In the genomic region with DNA sequence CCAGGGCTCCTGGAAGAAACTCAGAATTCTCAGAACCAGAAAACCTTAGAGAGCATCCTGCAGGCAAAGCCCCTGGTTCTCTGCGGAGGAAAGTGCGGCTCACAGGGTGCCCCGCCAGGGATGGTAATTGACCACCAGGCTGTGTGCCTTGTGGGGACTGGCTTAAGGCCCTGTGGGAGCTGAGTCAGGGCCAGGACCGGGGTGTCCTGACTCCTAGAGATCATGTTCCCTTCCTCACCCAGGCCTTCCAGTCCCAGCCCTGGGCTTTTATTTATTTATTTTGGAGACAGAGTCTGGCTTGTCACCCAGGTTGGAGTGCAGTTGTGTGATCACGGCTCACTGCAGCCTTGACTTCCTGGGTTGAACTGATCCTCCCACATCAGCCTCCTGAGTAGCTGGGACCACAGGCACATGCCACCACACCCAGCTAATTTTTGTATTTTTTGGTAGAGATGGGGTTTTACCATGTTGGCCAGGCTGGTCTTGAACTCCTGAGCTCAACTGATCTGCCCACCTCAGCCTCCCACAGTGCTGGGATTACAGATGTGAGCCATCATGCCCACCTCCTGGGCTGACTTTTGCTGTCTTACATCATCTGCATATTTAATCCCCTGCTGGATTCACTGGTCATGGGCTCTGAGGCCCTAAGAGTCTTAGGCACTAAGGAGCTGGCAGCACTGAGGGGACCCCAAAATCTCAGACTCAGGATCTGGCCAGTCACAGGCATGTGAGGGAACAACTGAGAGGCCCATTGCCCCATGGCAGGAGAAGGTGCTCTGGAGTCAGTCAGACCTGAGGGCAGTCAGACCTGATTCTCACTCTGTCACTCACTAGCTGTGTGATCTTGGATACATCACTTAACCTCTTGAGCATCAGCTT, we compare ENCODE assay signal across 23 cellular contexts. TPM values are rescaled to one million over a fixed set of nuclear protein-coding genes. Genes with fewer than 3 reads are reported as not detected.
DNase-seq lines count a peak whose midpoint lies in the region; TF ChIP-seq lines count a peak whose summit lies in the region.
"Had no signal": no experiment of that assay in that cellular context is flagged by ENCODE, and none has a peak within 500 bp of the region (broad histone marks: within the 10 kb centered on the region; RNA-seq: fewer than 3 reads in every experiment).

No MANE protein-coding gene starts in this region.

- no peak overlapping the region for H3K4ac ChIP-seq in H9 (ENCODE audit: low read depth, low read length)

- 91 to 96% methylated on average over 4 to 5 of the region's 5 CpGs for WGBS in endodermal cell (ENCODE audit: insufficient coverage in 1 of 2, insufficient read length in 1 of 2), 2 experiments
- 50% methylated on average over 5 of the region's 5 CpGs for WGBS in prostate gland
- WGBS in H9 (ENCODE audit: extremely low coverage, insufficient read length, low lambda C conversion rate) = no CpG with 5 or more reads among the region's 5 CpGs

- H3K9me3 Mint-ChIP-seq in endodermal cell (no peaks in the 10 kb centered on the region), H9 (no peaks in the 10 kb centered on the region; a peak in 1 of 5 replicates)
- H3K9me3 Mint-ChIP-seq: CD4-positive, CD25-positive, alpha-beta regulatory T cell; HFFc6; IgD-negative memory B cell had no signal

- no peak overlapping the region for H2BK20ac ChIP-seq in H9 (ENCODE audit: low read depth, low read length, poor library complexity, severe bottlenecking)

- no peak overlapping the region for H3K4me2 ChIP-seq in H9 (ENCODE audit: insufficient read depth, insufficient read length, low read length)

- DNase-seq in NCI-H345 (lab: John Stamatoyannopoulos, UW) (peak; percentile 54), NCI-H345 treated with DMSO at 0.1 percent for 48 hours (lab: John Stamatoyannopoulos, UW; ENCODE audit: unreplicated experiment) (no peak), M059J (ENCODE audit: low read depth) (peak; percentile 54), endodermal cell (peak; percentile 35), prostate gland (ENCODE audit: low spot score) (peak; percentile 25), middle frontal gyrus (ENCODE audit: extremely low spot score, low spot score) (no peak), H9 (no peak)
- no peak for DNase-seq in activated CD4-positive, alpha-beta T cell treated with anti-CD3 and anti-CD28 coated beads, Interleukin-2, amount 50 U/mL, for 48 hours
- DNase-seq: 8988T; Caco-2; CD4-positive, CD25-positive, alpha-beta regulatory T cell; DMS153; HFFc6; MV-4-11; NCI-H187 treated with DMSO at 0.1 percent for 48 hours; NCI-H446 treated with DMSO at 0.1 percent for 48 hours; Peyer's patch; Right ventricle myocardium superior had no signal

- no peak overlapping the region for H3K23ac ChIP-seq in H9 (ENCODE audit: insufficient read length, low read depth, low read length)

- H3K4me1 Mint-ChIP-seq in endodermal cell (peaks cover 26% of the 10 kb centered on the region), H9 (peaks cover 10 to 24% of the 10 kb centered on the region in 2 experiments)

- H3K9me3 ChIP-seq in endodermal cell (ENCODE audit: control insufficient read depth, low read length) (no peaks in the 10 kb centered on the region), prostate gland (no peaks in the 10 kb centered on the region), H9 (ENCODE audit: control insufficient read depth, low read depth, low read length) (no peaks in the 10 kb centered on the region)
- H3K9me3 ChIP-seq: Caco-2, Peyer's patch had no signal

- H3K36me3 ChIP-seq in endodermal cell (ENCODE audit: control insufficient read depth, insufficient read depth, low read length) (no peaks in the 10 kb centered on the region), prostate gland (no peaks in the 10 kb centered on the region)
- H3K36me3 ChIP-seq: Peyer's patch had no signal

- H4K91ac ChIP-seq in H9 (ENCODE audit: insufficient read length, low read depth, low read length) = no peak overlapping the region

- H3K14ac ChIP-seq in H9 (ENCODE audit: insufficient read depth, low read length) = no peak overlapping the region

- H3K56ac ChIP-seq in H9 (ENCODE audit: insufficient read length, low read depth, low read length) = no peak overlapping the region

- H3K4me3 ChIP-seq in endodermal cell (ENCODE audit: low read length) (no peak overlapping the region), prostate gland (no peak overlapping the region)
- H3K4me3 ChIP-seq: Peyer's patch, SK-N-MC had no signal

- H3K4me3 Mint-ChIP-seq in endodermal cell (no peak overlapping the region), H9 (no peak overlapping the region)
- H3K4me3 Mint-ChIP-seq: B cell; CD4-positive, CD25-positive, alpha-beta regulatory T cell; HFFc6; IgD-negative memory B cell had no signal

- H3K18ac ChIP-seq in H9 (ENCODE audit: insufficient read length, low read depth, low read length) = no peak overlapping the region

- peaks cover 9% of the 10 kb centered on the region for H3K36me3 Mint-ChIP-seq in endodermal cell (ENCODE audit: low read depth)
- no peaks in the 10 kb centered on the region for H3K36me3 Mint-ChIP-seq in H9 (ENCODE audit: insufficient read depth in 1 of 3, low read depth in 3 of 3)
- H3K36me3 Mint-ChIP-seq: CD4-positive, CD25-positive, alpha-beta regulatory T cell; IgD-negative memory B cell had no signal

- H3K27me3 Mint-ChIP-seq in endodermal cell (ENCODE audit: insufficient read depth) = peaks cover 24% of the 10 kb centered on the region
- H3K27me3 Mint-ChIP-seq in H9 (ENCODE audit: low read depth) = peaks cover 33% of the 10 kb centered on the region

- no peak overlapping the region for H4K5ac ChIP-seq in H9 (ENCODE audit: insufficient read length, low read depth, low read length)

- H2BK120ac ChIP-seq in H9 (ENCODE audit: low read depth, low read length, poor library complexity, severe bottlenecking) = no peak overlapping the region

- no peak overlapping the region for H2AFZ ChIP-seq in H9 (ENCODE audit: low read length)

- no peak for TF ChIP-seq CTCF in endodermal cell (conservative IDR thresholded peaks at IDR 0.05)
- TF ChIP-seq CTCF in prostate gland (IDR thresholded peaks at IDR 0.05) = no peak
- no peak for TF ChIP-seq CTCF in H9 (conservative IDR thresholded peaks at IDR 0.05)

- no peaks in the 10 kb centered on the region for H3K4me1 ChIP-seq in endodermal cell (ENCODE audit: control insufficient read depth, insufficient read depth, low read length)
- H3K4me1 ChIP-seq in prostate gland (replicated peaks) = no peaks in the 10 kb centered on the region
- no peaks in the 10 kb centered on the region for H3K4me1 ChIP-seq in H9 (ENCODE audit: insufficient read depth, low read length)
- H3K4me1 ChIP-seq: Caco-2 had no signal

- H3K27ac Mint-ChIP-seq in endodermal cell = no peak overlapping the region
- no peak overlapping the region for H3K27ac Mint-ChIP-seq in H9
- H3K27ac Mint-ChIP-seq: B cell, HFFc6, IgD-negative memory B cell had no signal

- H3K23me2 ChIP-seq in H9 (ENCODE audit: insufficient read length, low read depth, low read length, poor library complexity, severe bottlenecking) = peaks cover 11% of the 10 kb centered on the region

- H3K27ac ChIP-seq in endodermal cell (ENCODE audit: low read depth, low read length) = no peak overlapping the region
- no peak overlapping the region for H3K27ac ChIP-seq in prostate gland
- no peak overlapping the region for H3K27ac ChIP-seq in H9 (ENCODE audit: insufficient read length, low read depth, low read length)
- H3K27ac ChIP-seq: HL-60, Peyer's patch, SK-N-MC had no signal

- H3K27me3 ChIP-seq in endodermal cell (ENCODE audit: control insufficient read depth, insufficient read depth, low read length, poor library complexity, severe bottlenecking) (peaks cover 11% of the 10 kb centered on the region), prostate gland (replicated peaks; ENCODE audit: insufficient read depth) (no peaks in the 10 kb centered on the region), H9 (ENCODE audit: insufficient read depth, low read length) (peaks cover 6% of the 10 kb centered on the region; the same call in 1 of the 2 replicates)

- no peak overlapping the region for H2BK5ac ChIP-seq in H9 (ENCODE audit: insufficient read length, low read length)

- H3K9ac ChIP-seq in endodermal cell (ENCODE audit: extremely low read depth, low read length, poor library complexity, severe bottlenecking) (no peak overlapping the region), H9 (ENCODE audit: extremely low read depth, insufficient read length, low read length) (no peak overlapping the region)

- intact Hi-C loops in prostate gland (cut with DNase I) = loop anchor here (10.0 kb wide), 1 partner anchor 58 kb away; no protein-coding TSS in a partner anchor

- no peaks in the 10 kb centered on the region for H3K79me2 ChIP-seq in H9 (ENCODE audit: insufficient read depth, low read length)

- no peak overlapping the region for H2AK5ac ChIP-seq in H9 (ENCODE audit: insufficient read length, low read length)

- H4K8ac ChIP-seq in H9 (replicated peaks; ENCODE audit: insufficient read length, low read depth, low read length) = no peak overlapping the region

- H2BK12ac ChIP-seq in H9 (ENCODE audit: insufficient read length, low read depth, low read length) = no peak overlapping the region

- H3T11ph ChIP-seq in H9 (ENCODE audit: low read length) = no peak overlapping the region

- H3K79me1 ChIP-seq in H9 (ENCODE audit: insufficient read depth, low read depth, low read length, poor library complexity, severe bottlenecking) = no peaks in the 10 kb centered on the region

- no peaks in the 10 kb centered on the region for H4K20me1 ChIP-seq in H9 (ENCODE audit: control insufficient read depth, insufficient read depth, insufficient read length)

- no peak overlapping the region for H2BK15ac ChIP-seq in H9 (ENCODE audit: low read depth, low read length)

- no peak for TF ChIP-seq POLR2A in prostate gland (IDR thresholded peaks at IDR 0.05)

RNA-seq across cellular contexts. Expression of gene LAMP3, which starts 20.4 kb away (rescaled TPM):
- total RNA-seq in M059J (2014; rRNA removed; shearing (Covaris generic)) = 0.37 and 1.1 TPM in 2 replicates
- total RNA-seq in endodermal cell = 1 to 10 TPM in 1 of 2 donors, under 1 TPM in 1; 0.55 to 1.1 TPM
- polyA plus RNA-seq in endodermal cell (2013, experiment 1 of 2) = 1.7 TPM
- polyA plus RNA-seq in endodermal cell (2013, experiment 2 of 2) = 2.0 TPM
- total RNA-seq in prostate gland = 1 to 10 TPM; 1.3 to 3.7 TPM
- 0.15 TPM in 1 of 2 replicates, not detected in the other for total RNA-seq in H9 (2021)
- total RNA-seq: G401, Right ventricle myocardium superior had no signal

Comparison
In these comparisons a context has a peak if more than half of its experiments do, and no peak if none do; other contexts are left out.
1. DNase-seq: peak in NCI-H345 (single experiment), M059J (single experiment), endodermal cell (single experiment) and prostate gland (single experiment); none in NCI-H345 treated with DMSO at 0.1 percent for 48 hours (single experiment), middle frontal gyrus (single experiment), H9 (single experiment) and activated CD4-positive, alpha-beta T cell treated with anti-CD3 and anti-CD28 coated beads, Interleukin-2, amount 50 U/mL, for 48 hours (0 of 2).